Comparison of ENCODE assay signal across 18 cellular contexts in the genomic region with DNA sequence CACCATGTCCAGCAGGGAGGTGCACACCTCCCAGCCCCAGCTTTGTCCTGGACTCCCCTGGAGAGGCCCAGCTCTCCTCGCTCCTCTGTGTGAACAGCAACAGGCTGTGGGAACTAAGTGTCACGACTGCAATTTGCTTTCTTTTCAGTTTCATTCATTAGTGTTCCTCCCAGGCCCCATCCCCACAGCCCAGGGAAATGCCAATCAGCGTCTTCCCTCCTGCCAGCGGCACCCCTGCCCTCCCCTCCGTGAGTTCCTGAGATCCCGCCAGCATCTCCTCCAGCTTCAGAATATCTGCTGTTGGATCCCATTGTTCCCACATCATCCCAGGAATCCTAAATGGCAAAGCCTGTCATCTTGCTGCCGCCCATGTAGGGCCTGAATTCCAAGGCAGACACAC. TPM values are rescaled to one million over a fixed set of nuclear protein-coding genes. Genes with fewer than 3 reads are reported as not detected.
DNase-seq lines count a peak whose midpoint lies in the region; ATAC-seq, FAIRE-seq and TF ChIP-seq lines count a peak whose summit lies in the region.
"Had no signal": no experiment of that assay in that cellular context is flagged by ENCODE, and none has a peak within 500 bp of the region (broad histone marks: within the 10 kb centered on the region; RNA-seq: fewer than 3 reads in every experiment).

No MANE protein-coding gene starts in this region.

- H2BK20ac ChIP-seq in IMR-90 (ENCODE audit: low read depth, low read length): no peak overlapping the region; the same call in 1 of the 2 replicates

- POLR2A ChIA-PET in IMR-90 (lab: Charles Lee; ENCODE audit: unreplicated experiment) (no interaction called here), PC-9 (lab: Charles Lee; ENCODE audit: unreplicated experiment) (no interaction called here)

- H4K8ac ChIP-seq in IMR-90 (ENCODE audit: low read depth in 2 of 2, low read length in 2 of 2): peak overlapping the region; percentile 18 to 47; a peak in 1 of 4 replicates
- H4K8ac ChIP-seq in trophoblast cell (ENCODE audit: low read depth, low read length): no peak overlapping the region

- H2AK5ac ChIP-seq in IMR-90 (ENCODE audit: low read depth, low read length) (peak overlapping the region; percentile 72), trophoblast cell (ENCODE audit: low read length) (no peak overlapping the region)

- H3K9me2 ChIP-seq in PC-9 (ENCODE audit: insufficient read depth): no peaks in the 10 kb centered on the region

- peaks cover 35% of the 10 kb centered on the region for H3K9me1 ChIP-seq in IMR-90 (ENCODE audit: insufficient read depth, low read length)

- ATAC-seq in IMR-90 (ENCODE audit: low read depth): no peak
- ATAC-seq in upper lobe of right lung: no peak
- ATAC-seq in HG03469 (IDR thresholded peaks at IDR 0.05; ENCODE audit: unreplicated experiment): no peak

- H3F3A ChIP-seq in PC-9 (ENCODE audit: insufficient read depth, low read depth): no peaks in the 10 kb centered on the region

- no TSS peak for BruUV-seq in IMR-90 (replicated peaks; lab: Mats Ljungman, UMichigan)
- no TSS peak for BruUV-seq in PC-9 (replicated peaks; lab: Mats Ljungman, UMichigan)

- dilution Hi-C loops in IMR-90 (cut with HindIII; ENCODE audit: low sequenced_read_pairs, unreplicated experiment): no loop called here

- peaks cover 26 to 79% of the 10 kb centered on the region in 2 experiments; a peak in 3 of 4 replicates for H3K79me1 ChIP-seq in IMR-90 (ENCODE audit: low read depth in 1 of 2, low read length in 2 of 2)
- peaks cover 17% of the 10 kb centered on the region for H3K79me1 ChIP-seq in trophoblast cell (ENCODE audit: low read length)

- TF ChIP-seq POLR2A in IMR-90 (IDR thresholded peaks at IDR 0.05; ENCODE audit: low read depth, low read length): no peak

- H3K4ac ChIP-seq in IMR-90 (ENCODE audit: low read depth, low read length): peak overlapping the region; percentile 72
- H3K4ac ChIP-seq in trophoblast cell (ENCODE audit: low read depth, low read length): no peak overlapping the region

- no peak for TF ChIP-seq RAD21 in IMR-90 (IDR thresholded peaks at IDR 0.05; ENCODE audit: low read length)

- in situ Hi-C loops in IMR-90 (cut with MboI; ENCODE audit: low sequenced_read_pairs): loop anchor here (10.0 kb wide), 1 partner anchor 471 kb away; no protein-coding TSS in a partner anchor

- H3K9ac ChIP-seq in IMR-90 (ENCODE audit: low read depth, low read length) (no peak overlapping the region), trophoblast cell (ENCODE audit: low read length) (no peak overlapping the region)

- H3K36me3 ChIP-seq in IMR-90 (ENCODE audit: control insufficient read depth, insufficient read depth, low read length) (peaks cover 29% of the 10 kb centered on the region), bronchial epithelial cell (ENCODE audit: control insufficient read depth, insufficient read depth, low read length) (peaks cover 12% of the 10 kb centered on the region), trophoblast cell (ENCODE audit: control insufficient read depth in 1 of 2, insufficient read depth in 2 of 2, low read length in 2 of 2) (peaks cover 12 to 15% of the 10 kb centered on the region in 2 experiments), upper lobe of right lung (peaks cover 78% of the 10 kb centered on the region), PC-9 (ENCODE audit: low read depth) (no peaks in the 10 kb centered on the region)

- no peak overlapping the region for H4K5ac ChIP-seq in IMR-90 (ENCODE audit: low read depth, low read length)

- no peak overlapping the region for H2AK9ac ChIP-seq in IMR-90 (replicated peaks; ENCODE audit: low read depth, low read length, poor library complexity)

- peak; percentile 73 for FAIRE-seq in bronchial epithelial cell (lab: Jason Lieb, UNC)

- H3K14ac ChIP-seq in IMR-90 (replicated peaks; ENCODE audit: low read depth, low read length): no peak overlapping the region
- H3K14ac ChIP-seq in trophoblast cell (ENCODE audit: low read length): no peak overlapping the region

- H4K20me1 ChIP-seq in IMR-90 (ENCODE audit: insufficient read depth, low read length): no peaks in the 10 kb centered on the region
- H4K20me1 ChIP-seq in PC-9 (ENCODE audit: insufficient read depth): no peaks in the 10 kb centered on the region

- H3K79me2 ChIP-seq in trophoblast cell (ENCODE audit: control insufficient read depth, insufficient read depth, low read length, poor library complexity) (peaks cover 1% of the 10 kb centered on the region), PC-9 (ENCODE audit: low read depth) (no peaks in the 10 kb centered on the region)

- H3K4me1 ChIP-seq in IMR-90 (ENCODE audit: control insufficient read depth, insufficient read depth, low read length): peaks cover 24% of the 10 kb centered on the region
- H3K4me1 ChIP-seq in trophoblast cell (ENCODE audit: control insufficient read depth in 1 of 2, insufficient read depth in 2 of 2, low read length in 2 of 2): peaks cover 13 to 19% of the 10 kb centered on the region in 2 experiments
- peaks cover 3% of the 10 kb centered on the region for H3K4me1 ChIP-seq in upper lobe of right lung
- no peaks in the 10 kb centered on the region for H3K4me1 ChIP-seq in PC-9 (replicated peaks; ENCODE audit: insufficient read depth)

- WGBS in IMR-90 (ENCODE audit: extremely low coverage in 2 of 2, insufficient read length in 1 of 2), 2 experiments: 100% methylated on average over 2 of the region's 7 CpGs; no CpG with 5 or more reads in 1 of the 2 experiments
- no CpG with 5 or more reads among the region's 7 CpGs for WGBS in trophoblast cell (ENCODE audit: extremely low coverage, insufficient coverage, insufficient read length)

- H2BK120ac ChIP-seq in IMR-90 (ENCODE audit: low read depth, low read length): peak overlapping the region; percentile 46
- H2BK120ac ChIP-seq in trophoblast cell (ENCODE audit: insufficient read depth, low read length, poor library complexity): peak overlapping the region; percentile 19

- no peak for TF ChIP-seq CTCF in IMR-90 (conservative IDR thresholded peaks at IDR 0.05; ENCODE audit: low read depth, low read length)
- TF ChIP-seq CTCF in bronchial epithelial cell (IDR thresholded peaks at IDR 0.05; ENCODE audit: insufficient read depth, low read length, severe bottlenecking): no peak
- no peak for TF ChIP-seq CTCF in upper lobe of right lung (IDR thresholded peaks at IDR 0.05)
- no peak for TF ChIP-seq CTCF in PC-9 (conservative IDR thresholded peaks at IDR 0.05)

- H2BK5ac ChIP-seq in IMR-90 (ENCODE audit: low read depth, low read length, poor library complexity, severe bottlenecking) (no peak overlapping the region), trophoblast cell (ENCODE audit: low read depth, low read length, poor library complexity) (no peak overlapping the region)

- H4K12ac ChIP-seq in trophoblast cell (ENCODE audit: low read depth, low read length): no peak overlapping the region

- H3K4me2 ChIP-seq in IMR-90 (ENCODE audit: low read depth, low read length) (no peak overlapping the region), trophoblast cell (ENCODE audit: low read length) (no peak overlapping the region), PC-9 (no peak overlapping the region)

- H4K91ac ChIP-seq in IMR-90 (ENCODE audit: insufficient read depth, low read depth, low read length) (peak overlapping the region; percentile 84), trophoblast cell (ENCODE audit: low read depth, low read length) (no peak overlapping the region)

- intact Hi-C loops in IMR-90 (cut with micrococcal nuclease) (loop anchor here (5.0 to 10.0 kb wide), 2 partner anchors 419 to 471 kb away; no protein-coding TSS in a partner anchor), upper lobe of right lung (cut with DNase I) (no loop called here), PC-9 (cut with micrococcal nuclease; ENCODE audit: unreplicated experiment) (no loop called here)

- H3K18ac ChIP-seq in IMR-90 (ENCODE audit: low read depth, low read length) (no peak overlapping the region), trophoblast cell (ENCODE audit: low read length) (no peak overlapping the region)

- peak overlapping the region; percentile 28; the same call in 1 of the 3 replicates for H2BK15ac ChIP-seq in IMR-90 (ENCODE audit: low read depth, low read length)

- DNase-seq in IMR-90: no peak
- no peak for DNase-seq in bronchial epithelial cell (ENCODE audit: low read depth)
- no peak for DNase-seq in trophoblast cell
- peak; percentile 32 for DNase-seq in upper lobe of right lung
- DNase-seq in PC-9: no peak
- no peak for DNase-seq in activated CD4-positive, alpha-beta T cell treated with anti-CD3 and anti-CD28 coated beads, Interleukin-2, amount 50 U/mL, for 1 hour
- DNase-seq: CD4-positive, alpha-beta memory T cell; DMS79 treated with DMSO at 0.1 percent for 48 hours; H9; Kasumi-1; NCI-H1105 treated with DMSO at 0.1 percent for 48 hours; NCI-H1694 treated with DMSO at 0.1 percent for 48 hours; NCI-H345; NCI-H526 treated with DMSO at 0.1 percent for 48 hours; NK-92 treated with Interleukin-12 subunit alpha and Interleukin-12 subunit beta, amount 100 ng/mL, for 24 hours; OCI-M1; RPMI8226 had no signal

- H3K23ac ChIP-seq in IMR-90 (ENCODE audit: low read depth, low read length): no peak overlapping the region
- no peak overlapping the region for H3K23ac ChIP-seq in trophoblast cell (ENCODE audit: low read length)

- CTCF ChIA-PET in IMR-90 (lab: Yijun Ruan, JAX) (no interaction called here), PC-9 (lab: Charles Lee) (no interaction called here)

- H3K56ac ChIP-seq in IMR-90 (ENCODE audit: extremely low read depth, insufficient read depth, low read length): no peak overlapping the region

- H3K27me3 ChIP-seq in IMR-90 (ENCODE audit: control insufficient read depth, insufficient read depth, low read length) (no peaks in the 10 kb centered on the region), bronchial epithelial cell (ENCODE audit: control insufficient read depth, insufficient read depth, low read length) (no peaks in the 10 kb centered on the region), trophoblast cell (ENCODE audit: insufficient read depth, low read length) (no peaks in the 10 kb centered on the region), upper lobe of right lung (no peaks in the 10 kb centered on the region), PC-9 (ENCODE audit: insufficient read depth, low read depth) (no peaks in the 10 kb centered on the region)

- peak overlapping the region; percentile 53 for H2BK12ac ChIP-seq in trophoblast cell (ENCODE audit: low read length)

- H3K9me3 ChIP-seq in IMR-90 (ENCODE audit: control insufficient read depth, insufficient read depth, low read length) (no peaks in the 10 kb centered on the region), trophoblast cell (ENCODE audit: insufficient read depth, low read depth, low read length) (no peaks in the 10 kb centered on the region), upper lobe of right lung (no peaks in the 10 kb centered on the region), PC-9 (ENCODE audit: insufficient read depth, low read depth) (no peaks in the 10 kb centered on the region)

- no peak overlapping the region for H3K4me3 ChIP-seq in IMR-90 (ENCODE audit: insufficient read depth, low read depth, low read length)
- no peak overlapping the region for H3K4me3 ChIP-seq in bronchial epithelial cell (ENCODE audit: low read depth, low read length)
- H3K4me3 ChIP-seq in trophoblast cell (ENCODE audit: low read depth, low read length): no peak overlapping the region
- no peak overlapping the region for H3K4me3 ChIP-seq in upper lobe of right lung
- H3K4me3 ChIP-seq in PC-9: no peak overlapping the region

- no peak overlapping the region; the same call in 1 of the 2 replicates for H3K27ac ChIP-seq in IMR-90 (ENCODE audit: insufficient read depth, low read length)
- no peak overlapping the region for H3K27ac ChIP-seq in trophoblast cell (ENCODE audit: low read depth, low read length)
- H3K27ac ChIP-seq in upper lobe of right lung: no peak overlapping the region
- no peak overlapping the region for H3K27ac ChIP-seq in PC-9

- H2AFZ ChIP-seq in IMR-90 (replicated peaks; ENCODE audit: low read length, poor library complexity) (no peak overlapping the region), trophoblast cell (ENCODE audit: insufficient read depth, low read length, poor library complexity) (no peak overlapping the region), PC-9 (no peak overlapping the region)

RNA-seq across cellular contexts. Expression of a gene that starts 13.1 kb away (rescaled TPM):
- total RNA-seq in IMR-90 (2012; rRNA removed): 109 and 118 TPM in 2 replicates
- 134 and 140 TPM in 2 replicates for polyA plus RNA-seq in IMR-90 (2012; rRNA removed)
- polyA plus RNA-seq in IMR-90 (2012; cell fraction: cytosol; rRNA removed): 54.4 and 111 TPM in 2 replicates
- 60.2 and 86.2 TPM in 2 replicates for polyA plus RNA-seq in IMR-90 (2012; cell fraction: nucleus; rRNA removed; ENCODE audit: low replicate concordance)
- total RNA-seq in bronchial epithelial cell: 44.8 and 52.9 TPM in 2 replicates
- 61.9 and 63.3 TPM in 2 replicates for polyA plus RNA-seq in trophoblast cell (2013)
- total RNA-seq in upper lobe of right lung: 26.4 TPM
- total RNA-seq in PC-9 (2021): 54.4 and 87.1 TPM in 2 replicates

RNA-seq across cellular contexts. Expression of a gene that starts 37.4 kb away (rescaled TPM):
- total RNA-seq in IMR-90 (2012; rRNA removed) (277 and 299 TPM in 2 replicates), bronchial epithelial cell (189 and 254 TPM in 2 replicates), upper lobe of right lung (326 TPM), PC-9 (2021) (190 and 251 TPM in 2 replicates)
- 258 TPM in 2 replicates for polyA plus RNA-seq in IMR-90 (2012; rRNA removed)
- 96.0 and 111 TPM in 2 replicates for polyA plus RNA-seq in IMR-90 (2012; cell fraction: cytosol; rRNA removed)
- polyA plus RNA-seq in IMR-90 (2012; cell fraction: nucleus; rRNA removed; ENCODE audit: low replicate concordance): 16.9 and 96.8 TPM in 2 replicates
- polyA plus RNA-seq in trophoblast cell (2013): 246 and 249 TPM in 2 replicates
